In genomic region chr2:46304635-46305034, GRCh38 we compare ENCODE assay signal across 1 cellular context.
TF ChIP-seq lines count a peak whose summit lies in the region.

No MANE protein-coding gene starts in this region.

TF ChIP-seq in WTC11, 78 proteins besides CTCF, POLR2A, EP300 and RAD21 (continued from another document):
- TF ChIP-seq USF1 (CRISPR knock-in tag; IDR thresholded peaks at IDR 0.05) = no peak
- TF ChIP-seq ZNF219 (CRISPR knock-in tag; IDR thresholded peaks at IDR 0.05; ENCODE audit: borderline replicate concordance) = no peak
- no peak for TF ChIP-seq PRRX2 (CRISPR knock-in tag; IDR thresholded peaks at IDR 0.05)
